ENCODE assay signal across 2 cellular contexts in genomic region chr22:20036119-20036518, GRCh38.
TF ChIP-seq lines count a peak whose summit lies in the region.

No MANE protein-coding gene starts in this region.

TF ChIP-seq in H1, 55 proteins besides CTCF, POLR2A, EP300 and RAD21:
- no peak for TF ChIP-seq GABPA (IDR thresholded peaks at IDR 0.05; ENCODE audit: borderline replicate concordance, insufficient read depth, low read length)
- TF ChIP-seq ATF3 (IDR thresholded peaks at IDR 0.05; ENCODE audit: insufficient read depth, low read depth, low read length) = no peak
- no peak for TF ChIP-seq CTBP2 (IDR thresholded peaks at IDR 0.05; ENCODE audit: borderline replicate concordance, insufficient read depth, insufficient read length, low read length)
- TF ChIP-seq JUN (IDR thresholded peaks at IDR 0.05; ENCODE audit: low read depth, low read length) = no peak
- no peak for TF ChIP-seq CHD1 (IDR thresholded peaks at IDR 0.05; ENCODE audit: low read depth, low read length)
- no peak for TF ChIP-seq KDM4A (IDR thresholded peaks at IDR 0.05; ENCODE audit: low read depth, low read length, severe bottlenecking)
- no peak for TF ChIP-seq TEAD4 (IDR thresholded peaks at IDR 0.05; ENCODE audit: low read depth, low read length)
- TF ChIP-seq SP1 (IDR thresholded peaks at IDR 0.05; ENCODE audit: low read depth, low read length) = no peak
- TF ChIP-seq FOSL1 (IDR thresholded peaks at IDR 0.05; ENCODE audit: insufficient read depth, low read depth, low read length) = no peak
- no peak for TF ChIP-seq SUZ12 (IDR thresholded peaks at IDR 0.05; ENCODE audit: low read length)
- TF ChIP-seq SIRT6 (IDR thresholded peaks at IDR 0.05; ENCODE audit: low read length) = no peak
- TF ChIP-seq RBBP5 (IDR thresholded peaks at IDR 0.05; ENCODE audit: borderline replicate concordance, low read depth, low read length) = no peak
- TF ChIP-seq GTF2F1 (IDR thresholded peaks at IDR 0.05; ENCODE audit: borderline replicate concordance, low read depth, low read length) = no peak
- TF ChIP-seq JUND (IDR thresholded peaks at IDR 0.05; ENCODE audit: low read length) = no peak

TF ChIP-seq in HepG2, 621 proteins besides CTCF, POLR2A, EP300 and RAD21:
- no peak for TF ChIP-seq ZSCAN22 (CRISPR knock-in tag; IDR thresholded peaks at IDR 0.05)
- TF ChIP-seq ARID2 (CRISPR knock-in tag; IDR thresholded peaks at IDR 0.05; ENCODE audit: borderline replicate concordance) = no peak
- no peak for TF ChIP-seq KDM6A (CRISPR knock-in tag; IDR thresholded peaks at IDR 0.05; ENCODE audit: low read depth)
- TF ChIP-seq ZBTB10 (CRISPR knock-in tag; IDR thresholded peaks at IDR 0.05; ENCODE audit: borderline replicate concordance) = no peak
- no peak for TF ChIP-seq TBX3 (IDR thresholded peaks at IDR 0.05; ENCODE audit: borderline replicate concordance)
- TF ChIP-seq KAT2B (IDR thresholded peaks at IDR 0.05; ENCODE audit: borderline replicate concordance, low read depth, low read length) = no peak
- TF ChIP-seq MAZ (IDR thresholded peaks at IDR 0.05; ENCODE audit: borderline replicate concordance, low read depth, low read length) = no peak
- no peak for TF ChIP-seq MAZ (CRISPR knock-in tag; IDR thresholded peaks at IDR 0.05; ENCODE audit: low read depth)
- no peak for TF ChIP-seq ZNF816 (CRISPR knock-in tag; IDR thresholded peaks at IDR 0.05; ENCODE audit: borderline replicate concordance)
- TF ChIP-seq, protein P1, sequence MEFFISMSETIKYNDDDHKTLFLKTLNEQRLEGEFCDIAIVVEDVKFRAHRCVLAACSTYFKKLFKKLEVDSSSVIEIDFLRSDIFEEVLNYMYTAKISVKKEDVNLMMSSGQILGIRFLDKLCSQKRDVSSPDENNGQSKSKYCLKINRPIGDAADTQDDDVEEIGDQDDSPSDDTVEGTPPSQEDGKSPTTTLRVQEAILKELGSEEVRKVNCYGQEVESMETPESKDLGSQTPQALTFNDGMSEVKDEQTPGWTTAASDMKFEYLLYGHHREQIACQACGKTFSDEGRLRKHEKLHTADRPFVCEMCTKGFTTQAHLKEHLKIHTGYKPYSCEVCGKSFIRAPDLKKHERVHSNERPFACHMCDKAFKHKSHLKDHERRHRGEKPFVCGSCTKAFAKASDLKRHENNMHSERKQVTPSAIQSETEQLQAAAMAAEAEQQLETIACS (CRISPR knock-in tag; IDR thresholded peaks at IDR 0.05) = no peak
- no peak for TF ChIP-seq ZNF143 (CRISPR knock-in tag; IDR thresholded peaks at IDR 0.05)
- TF ChIP-seq DMTF1 (CRISPR knock-in tag; IDR thresholded peaks at IDR 0.05) = no peak
- no peak for TF ChIP-seq ZFP36 (IDR thresholded peaks at IDR 0.05; ENCODE audit: borderline replicate concordance, low read depth, low read length, partially characterized antibody)
- TF ChIP-seq ZNF841 (CRISPR knock-in tag; IDR thresholded peaks at IDR 0.05; ENCODE audit: borderline replicate concordance) = no peak
- TF ChIP-seq SOX6 (IDR thresholded peaks at IDR 0.05) = no peak
- no peak for TF ChIP-seq SOX6 (CRISPR knock-in tag; IDR thresholded peaks at IDR 0.05)
- no peak for TF ChIP-seq ATRX (CRISPR knock-in tag; IDR thresholded peaks at IDR 0.05; ENCODE audit: borderline replicate concordance)
- no peak for TF ChIP-seq ZNF296 (CRISPR knock-in tag; conservative IDR thresholded peaks at IDR 0.05)
- TF ChIP-seq GATAD1 (CRISPR knock-in tag; IDR thresholded peaks at IDR 0.05) = no peak
- no peak for TF ChIP-seq ZNF709 (CRISPR knock-in tag; IDR thresholded peaks at IDR 0.05)
- no peak for TF ChIP-seq KDM4B (CRISPR knock-in tag; IDR thresholded peaks at IDR 0.05)
